In the genomic region with DNA sequence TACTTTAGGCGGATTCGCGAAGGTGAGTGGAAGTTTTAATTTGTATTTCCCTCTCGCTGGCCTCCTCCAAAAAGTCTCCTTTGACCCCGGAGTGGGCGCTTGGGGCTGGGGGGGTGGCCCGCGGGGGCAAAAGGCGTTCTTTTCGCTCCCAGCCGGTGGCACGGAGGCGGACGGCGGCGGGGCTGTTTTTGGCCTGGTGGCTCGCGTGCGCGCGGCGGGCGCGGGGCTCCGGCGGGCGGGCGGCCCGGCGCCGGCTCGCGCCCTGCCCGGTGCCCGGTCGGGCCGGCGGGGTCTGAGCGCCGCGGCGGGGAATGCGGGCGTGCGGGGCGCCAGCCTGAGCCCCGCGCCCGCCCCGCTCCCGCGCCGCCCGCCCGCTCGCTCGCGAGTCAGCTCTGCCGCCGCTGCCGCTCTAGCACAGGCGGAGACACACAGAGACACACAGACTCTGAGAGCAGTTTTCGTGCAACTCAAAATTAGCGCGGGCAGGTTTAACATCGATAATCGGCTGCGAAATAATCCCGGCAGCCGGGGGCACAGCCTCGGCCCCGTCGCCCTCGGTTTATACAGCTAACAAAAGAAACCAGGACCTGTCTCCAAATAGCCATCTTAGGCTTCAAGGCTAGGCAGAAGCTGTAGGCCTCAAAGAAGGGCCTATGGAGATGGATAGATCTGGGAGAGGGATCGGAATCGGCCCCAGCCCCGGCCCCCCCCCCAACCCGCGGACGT, we compare ENCODE assay signal across 8 cellular contexts. TPM values are rescaled to one million over a fixed set of nuclear protein-coding genes. Genes with fewer than 3 reads are reported as not detected.
A peak's percentile ranks its signal among the peaks of the same experiment; 100 is the strongest.
DNase-seq lines count a peak whose midpoint lies in the region; ATAC-seq and TF ChIP-seq lines count a peak whose summit lies in the region.

No MANE protein-coding gene starts in this region.

- no peaks in the 10 kb centered on the region for H3K27me3 ChIP-seq in BLaER1 treated with 17β-estradiol and CSF1 and Interleukin-3, amounts not matched to agents 10 nM and 100 nM
- H3K27me3 ChIP-seq in PC-3 (ENCODE audit: low read length), result no peaks in the 10 kb centered on the region

- no TSS peak for BruUV-seq in PC-3 (replicated peaks; lab: Mats Ljungman, UMichigan)

- H3K9me3 Mint-ChIP-seq in activated T-helper 2 cell treated with anti-CD3 and anti-CD28 coated beads, Interferon-gamma antibody, Interleukin-2, Interleukin-4, amounts not matched to agents 10 μg/mL and 5 μg/mL and 100 μg/mL, durations not matched to agents 14 hours and 24 hours and 36 hours, result peaks cover 4% of the 10 kb centered on the region
- no peaks in the 10 kb centered on the region for H3K9me3 Mint-ChIP-seq in natural killer cell
- H3K9me3 Mint-ChIP-seq in stimulated activated naive CD8-positive, alpha-beta T cell treated with anti-CD3 and anti-CD28 coated beads, Interleukin-15, Interleukin-2, amounts not matched to agents 100 ng/mL and 50 ng/mL, for 24 hours, result no peaks in the 10 kb centered on the region

- POLR2A ChIA-PET in PC-3 (lab: Charles Lee; ENCODE audit: unreplicated experiment), result interaction anchor here (0.6 kb wide), 1 partner anchor 513 kb away, joined by 4 read pairs; no protein-coding TSS in a partner anchor

- ATAC-seq in PC-3 (no peak), natural killer cell (no peak), HG02973 (IDR thresholded peaks at IDR 0.05; ENCODE audit: unreplicated experiment) (no peak)

- no peaks in the 10 kb centered on the region for H3K27me3 Mint-ChIP-seq in activated T-helper 2 cell treated with anti-CD3 and anti-CD28 coated beads, Interferon-gamma antibody, Interleukin-2, Interleukin-4, amounts not matched to agents 10 μg/mL and 5 μg/mL and 100 μg/mL, durations not matched to agents 14 hours and 24 hours and 36 hours (ENCODE audit: low read depth)
- no peaks in the 10 kb centered on the region for H3K27me3 Mint-ChIP-seq in natural killer cell (ENCODE audit: low read depth in 2 of 2)
- H3K27me3 Mint-ChIP-seq in stimulated activated naive CD8-positive, alpha-beta T cell treated with anti-CD3 and anti-CD28 coated beads, Interleukin-15, Interleukin-2, amounts not matched to agents 100 ng/mL and 50 ng/mL, for 24 hours, result no peaks in the 10 kb centered on the region

- peak overlapping the region; percentile 100 for H3K27ac Mint-ChIP-seq in activated T-helper 2 cell treated with anti-CD3 and anti-CD28 coated beads, Interferon-gamma antibody, Interleukin-2, Interleukin-4, amounts not matched to agents 10 μg/mL and 5 μg/mL and 100 μg/mL, durations not matched to agents 14 hours and 24 hours and 36 hours
- peak overlapping the region; percentile 100 for H3K27ac Mint-ChIP-seq in natural killer cell
- H3K27ac Mint-ChIP-seq in stimulated activated naive CD8-positive, alpha-beta T cell treated with anti-CD3 and anti-CD28 coated beads, Interleukin-15, Interleukin-2, amounts not matched to agents 100 ng/mL and 50 ng/mL, for 24 hours, result peak overlapping the region; percentile 95

- H3F3A ChIP-seq in PC-3 (ENCODE audit: low read length, unreplicated experiment), result no peaks in the 10 kb centered on the region

- CTCF ChIA-PET in PC-3 (lab: Charles Lee), result interaction anchor here (1.4 kb wide), 1 partner anchor 186 kb away, joined by 4 read pairs; no protein-coding TSS in a partner anchor

- H3K36me3 ChIP-seq in BLaER1 treated with 17β-estradiol and CSF1 and Interleukin-3, amounts not matched to agents 10 nM and 100 nM, result peaks cover 0 to 41% (median 20%) of the 10 kb centered on the region in 11 experiments; a peak in 19 of 22 replicates
- H3K36me3 ChIP-seq in PC-3 (ENCODE audit: low read depth, low read length), result no peaks in the 10 kb centered on the region

- peaks cover 41% of the 10 kb centered on the region for H3K36me3 Mint-ChIP-seq in activated T-helper 2 cell treated with anti-CD3 and anti-CD28 coated beads, Interferon-gamma antibody, Interleukin-2, Interleukin-4, amounts not matched to agents 10 μg/mL and 5 μg/mL and 100 μg/mL, durations not matched to agents 14 hours and 24 hours and 36 hours (ENCODE audit: low read depth)
- peaks cover 6% of the 10 kb centered on the region for H3K36me3 Mint-ChIP-seq in natural killer cell
- H3K36me3 Mint-ChIP-seq in stimulated activated naive CD8-positive, alpha-beta T cell treated with anti-CD3 and anti-CD28 coated beads, Interleukin-15, Interleukin-2, amounts not matched to agents 100 ng/mL and 50 ng/mL, for 24 hours (ENCODE audit: low read depth), result peaks cover 21% of the 10 kb centered on the region

- H2AFZ ChIP-seq in PC-3 (ENCODE audit: low read length), result peak overlapping the region; percentile 79

- TF ChIP-seq CTCF in HFF-Myc (IDR thresholded peaks at IDR 0.05; ENCODE audit: low read depth, low read length, missing control alignments) (no peak), PC-3 (conservative IDR thresholded peaks at IDR 0.05; ENCODE audit: low read depth, low read length) (no peak), fibroblast of pulmonary artery (IDR thresholded peaks at IDR 0.05; ENCODE audit: low read length, missing control alignments) (no peak), natural killer cell (IDR thresholded peaks at IDR 0.05) (no peak)

- H3K4me2 ChIP-seq in BLaER1 treated with 17β-estradiol and CSF1 and Interleukin-3, amounts not matched to agents 10 nM and 100 nM, result peak overlapping the region in 9 of 11 experiments; percentile 5 to 97 (median 37); a peak in 13 of 22 replicates
- H3K4me2 ChIP-seq in PC-3 (ENCODE audit: low read length), result peak overlapping the region; percentile 93

- H3K79me2 ChIP-seq in PC-3 (ENCODE audit: low read length), result peaks cover 71% of the 10 kb centered on the region

- H3K4me1 ChIP-seq in BLaER1 treated with 17β-estradiol and CSF1 and Interleukin-3, amounts not matched to agents 10 nM and 100 nM, result peaks cover 5 to 34% (median 18%) of the 10 kb centered on the region in 10 experiments
- H3K4me1 ChIP-seq in PC-3 (ENCODE audit: insufficient read depth, low read length), result peaks cover 21% of the 10 kb centered on the region

- peak overlapping the region; percentile 96 to 100 (median 99) for H3K9ac ChIP-seq in BLaER1 treated with 17β-estradiol and CSF1 and Interleukin-3, amounts not matched to agents 10 nM and 100 nM
- H3K9ac ChIP-seq in PC-3 (ENCODE audit: low read length), result peak overlapping the region; percentile 91

- H3K9me2 ChIP-seq in PC-3 (replicated peaks; ENCODE audit: low read length), result no peaks in the 10 kb centered on the region

- H3K9me3 ChIP-seq in BLaER1 treated with 17β-estradiol and CSF1 and Interleukin-3, amounts not matched to agents 10 nM and 100 nM (replicated peaks in 1 of 11), result peaks cover 0 to 3% (median under 1%) of the 10 kb centered on the region in 11 experiments; a peak in 5 of 22 replicates
- H3K9me3 ChIP-seq in PC-3 (ENCODE audit: low read length), result no peaks in the 10 kb centered on the region

- peak overlapping the region; percentile 94 for H3K4me3 Mint-ChIP-seq in activated T-helper 2 cell treated with anti-CD3 and anti-CD28 coated beads, Interferon-gamma antibody, Interleukin-2, Interleukin-4, amounts not matched to agents 10 μg/mL and 5 μg/mL and 100 μg/mL, durations not matched to agents 14 hours and 24 hours and 36 hours (ENCODE audit: low read depth)
- peak overlapping the region; percentile 100 for H3K4me3 Mint-ChIP-seq in natural killer cell
- H3K4me3 Mint-ChIP-seq in stimulated activated naive CD8-positive, alpha-beta T cell treated with anti-CD3 and anti-CD28 coated beads, Interleukin-15, Interleukin-2, amounts not matched to agents 100 ng/mL and 50 ng/mL, for 24 hours, result peak overlapping the region; percentile 100

- peaks cover 28% of the 10 kb centered on the region for H3K4me1 Mint-ChIP-seq in activated T-helper 2 cell treated with anti-CD3 and anti-CD28 coated beads, Interferon-gamma antibody, Interleukin-2, Interleukin-4, amounts not matched to agents 10 μg/mL and 5 μg/mL and 100 μg/mL, durations not matched to agents 14 hours and 24 hours and 36 hours (ENCODE audit: low read depth)
- peaks cover 51 to 66% of the 10 kb centered on the region in 2 donors for H3K4me1 Mint-ChIP-seq in natural killer cell
- peaks cover 46% of the 10 kb centered on the region for H3K4me1 Mint-ChIP-seq in stimulated activated naive CD8-positive, alpha-beta T cell treated with anti-CD3 and anti-CD28 coated beads, Interleukin-15, Interleukin-2, amounts not matched to agents 100 ng/mL and 50 ng/mL, for 24 hours (ENCODE audit: low read depth)

- H3K27ac ChIP-seq in BLaER1 treated with 17β-estradiol and CSF1 and Interleukin-3, amounts not matched to agents 10 nM and 100 nM, result peak overlapping the region; percentile 96 to 100 (median 99)
- peak overlapping the region; percentile 83 for H3K27ac ChIP-seq in PC-3 (ENCODE audit: low read length)

- intact Hi-C loops in PC-3 (cut with micrococcal nuclease), result no loop called here
- intact Hi-C loops in activated T-helper 2 cell treated with anti-CD3 and anti-CD28 coated beads, Interferon-gamma antibody, Interleukin-2, Interleukin-4, amounts not matched to agents 10 μg/mL and 5 μg/mL and 100 μg/mL, durations not matched to agents 14 hours and 24 hours and 36 hours (cut with micrococcal nuclease), result loop anchor here (2.0 kb wide), 1 partner anchor 15 kb away; no protein-coding TSS in a partner anchor
- intact Hi-C loops in natural killer cell (cut with micrococcal nuclease), result no loop called here

- H3K4me3 ChIP-seq in BLaER1 treated with 17β-estradiol and CSF1 and Interleukin-3, amounts not matched to agents 10 nM and 100 nM, result peak overlapping the region; percentile 81 to 98 (median 93)
- H3K4me3 ChIP-seq in HFF-Myc (replicated peaks; ENCODE audit: low read depth, low read length) (peak overlapping the region; percentile 63), PC-3 (ENCODE audit: low read length) (peak overlapping the region; percentile 89), fibroblast of pulmonary artery (replicated peaks; ENCODE audit: low read depth, low read length) (peak overlapping the region; percentile 95)

- DNase-seq in HFF-Myc (ENCODE audit: extremely low read depth, low read depth) (no peak), PC-3 (peak; percentile 37), fibroblast of pulmonary artery (ENCODE audit: low read depth) (peak; percentile 48), natural killer cell (peak; percentile 61)
- DNase-seq in activated T-helper 2 cell treated with anti-CD3 and anti-CD28 coated beads, Interferon-gamma antibody, Interleukin-2, Interleukin-4, amounts not matched to agents 10 μg/mL and 5 μg/mL and 100 μg/mL, durations not matched to agents 14 hours and 24 hours and 36 hours (ENCODE audit: low spot score), result peak; percentile 55

- peaks cover 0 to 41% (median 26%) of the 10 kb centered on the region in 11 experiments; a peak in 13 of 22 replicates for H4K20me1 ChIP-seq in BLaER1 treated with 17β-estradiol and CSF1 and Interleukin-3, amounts not matched to agents 10 nM and 100 nM
- H4K20me1 ChIP-seq in PC-3 (ENCODE audit: low read length), result no peaks in the 10 kb centered on the region

RNA-seq across cellular contexts. Expression of gene ARID2, which starts 0.8 kb away (rescaled TPM):
- 15.4 and 25.0 TPM in 2 replicates for total RNA-seq in PC-3 (2014; rRNA removed)
- total RNA-seq in activated T-helper 2 cell treated with anti-CD3 and anti-CD28 coated beads, Interferon-gamma antibody, Interleukin-2, Interleukin-4, amounts not matched to agents 10 μg/mL and 5 μg/mL and 100 μg/mL, durations not matched to agents 14 hours and 24 hours and 36 hours, result 28.7 and 32.8 TPM in 2 replicates
- total RNA-seq in natural killer cell, result 10 to 100 TPM; 75.2 to 95.7 (median 79.8) TPM
